Comparison of ENCODE assay signal across 8 cellular contexts in genomic region chr16:28873543-28874201, GRCh38. TPM values are rescaled to one million over a fixed set of nuclear protein-coding genes. Genes with fewer than 3 reads are reported as not detected.
DNase-seq lines count a peak whose midpoint lies in the region; ATAC-seq and TF ChIP-seq lines count a peak whose summit lies in the region.

No MANE protein-coding gene starts in this region.

- no peaks in the 10 kb centered on the region for H3K9me3 Mint-ChIP-seq in activated naive CD4-positive, alpha-beta T cell treated with anti-CD3 and anti-CD28 coated beads, Interleukin-2, amount 50 U/mL, for 72 hours

- no peak overlapping the region for H3K27ac ChIP-seq in RWPE2 (ENCODE audit: poor library complexity, severe bottlenecking)

- H3K4me3 ChIP-seq in RWPE2 (ENCODE audit: severe bottlenecking) = no peak overlapping the region
- no peak overlapping the region for H3K4me3 ChIP-seq in kidney epithelial cell (ENCODE audit: low read depth, low read length)

- H3K36me3 Mint-ChIP-seq in activated naive CD4-positive, alpha-beta T cell treated with anti-CD3 and anti-CD28 coated beads, Interleukin-2, amount 50 U/mL, for 72 hours = no peaks in the 10 kb centered on the region

- peak overlapping the region in 1 of 2 donors; percentile 44 for H3K27ac Mint-ChIP-seq in activated naive CD4-positive, alpha-beta T cell treated with anti-CD3 and anti-CD28 coated beads, Interleukin-2, amount 50 U/mL, for 72 hours

- ATAC-seq in RWPE2 (ENCODE audit: low read depth) (no peak; the same call in 2 of the 3 replicates), HG02678 (IDR thresholded peaks at IDR 0.05; ENCODE audit: unreplicated experiment) (no peak)
- ATAC-seq in activated naive CD4-positive, alpha-beta T cell treated with anti-CD3 and anti-CD28 coated beads, Interleukin-2, amount 50 U/mL, for 72 hours = peak; percentile 63 to 79

- DNase-seq in RWPE2 (ENCODE audit: low spot score) (no peak), kidney epithelial cell (ENCODE audit: low read depth) (no peak), kidney glomerular epithelial cell (lab: John Stamatoyannopoulos, UW) (no peak), superior temporal gyrus (ENCODE audit: extremely low spot score) (no peak)
- DNase-seq in activated naive CD4-positive, alpha-beta T cell treated with anti-CD3 and anti-CD28 coated beads, Interleukin-2, amount 50 U/mL, for 72 hours (ENCODE audit: low spot score in 2 of 2) = peak in 1 of 2 donors; percentile 73
- DNase-seq in stimulated activated CD8-positive, alpha-beta memory T cell treated with anti-CD3 and anti-CD28 coated beads, Interleukin-4, amount 100 ng/mL, for 48 hours = peak; percentile 78

- H3K27me3 ChIP-seq in RWPE2 (ENCODE audit: insufficient read depth, poor library complexity, severe bottlenecking) (no peaks in the 10 kb centered on the region), kidney epithelial cell (ENCODE audit: control insufficient read depth, insufficient read depth, low read length) (no peaks in the 10 kb centered on the region)

- H3K4me1 ChIP-seq in RWPE2 (ENCODE audit: insufficient read depth, poor library complexity, severe bottlenecking) = no peaks in the 10 kb centered on the region

- peaks cover 42% of the 10 kb centered on the region for H3K36me3 ChIP-seq in RWPE2 (ENCODE audit: low read depth)
- H3K36me3 ChIP-seq in kidney epithelial cell (ENCODE audit: control insufficient read depth, insufficient read depth, low read length) = peaks cover 6% of the 10 kb centered on the region

- no peaks in the 10 kb centered on the region for H3K9me3 ChIP-seq in RWPE2 (ENCODE audit: severe bottlenecking)

- TF ChIP-seq CTCF in GM12873 (IDR thresholded peaks at IDR 0.05; ENCODE audit: insufficient read depth, low read depth, low read length, missing control alignments) (peak; percentile 86), RWPE2 (IDR thresholded peaks at IDR 0.05; ENCODE audit: poor library complexity, severe bottlenecking) (peak; percentile 37), kidney epithelial cell (IDR thresholded peaks at IDR 0.05; ENCODE audit: insufficient read depth, low read length, poor library complexity, severe bottlenecking) (peak; percentile 74)

RNA-seq across cellular contexts. Expression of gene ATP2A1, which starts 4.6 kb away (rescaled TPM):
- total RNA-seq in activated naive CD4-positive, alpha-beta T cell treated with anti-CD3 and anti-CD28 coated beads, Interleukin-2, amount 50 U/mL, for 72 hours = 1 to 10 TPM; 4.7 to 7.4 TPM
- 0.17 and 0.48 TPM in 2 replicates for total RNA-seq in kidney epithelial cell

RNA-seq across cellular contexts. Expression of gene SH2B1, which starts 10.0 kb away (rescaled TPM):
- total RNA-seq in activated naive CD4-positive, alpha-beta T cell treated with anti-CD3 and anti-CD28 coated beads, Interleukin-2, amount 50 U/mL, for 72 hours = 10 to 100 TPM; 41.1 to 55.5 TPM
- 26.8 and 29.1 TPM in 2 replicates for total RNA-seq in kidney epithelial cell

RNA-seq across cellular contexts. Expression of gene TUFM, which starts 27.5 kb away (rescaled TPM):
- 100 to 1,000 TPM; 235 to 315 TPM for total RNA-seq in activated naive CD4-positive, alpha-beta T cell treated with anti-CD3 and anti-CD28 coated beads, Interleukin-2, amount 50 U/mL, for 72 hours
- 169 and 185 TPM in 2 replicates for total RNA-seq in kidney epithelial cell

RNA-seq across cellular contexts. Expression of gene ATXN2L, which starts 50.9 kb away (rescaled TPM):
- total RNA-seq in activated naive CD4-positive, alpha-beta T cell treated with anti-CD3 and anti-CD28 coated beads, Interleukin-2, amount 50 U/mL, for 72 hours = 100 to 1,000 TPM; 317 to 377 TPM
- 150 and 197 TPM in 2 replicates for total RNA-seq in kidney epithelial cell

RNA-seq across cellular contexts. Expression of gene RABEP2, which starts 51.4 kb away (rescaled TPM):
- total RNA-seq in activated naive CD4-positive, alpha-beta T cell treated with anti-CD3 and anti-CD28 coated beads, Interleukin-2, amount 50 U/mL, for 72 hours = 10 to 100 TPM; 20.7 to 25.1 TPM
- total RNA-seq in kidney epithelial cell = 38.3 and 44.6 TPM in 2 replicates

Comparison
In these comparisons a context has a peak if more than half of its experiments do, and no peak if none do; other contexts are left out.
1. ATAC-seq: peak in activated naive CD4-positive, alpha-beta T cell treated with anti-CD3 and anti-CD28 coated beads, Interleukin-2, amount 50 U/mL, for 72 hours (2 of 2); none in RWPE2 (single experiment) and HG02678 (single experiment).
2. Peak in every context shown above with its lines, with median percentiles within 50 percentile points of each other: CTCF ChIP-seq.